9 cellular contexts compared by ENCODE assay signal in the genomic region with DNA sequence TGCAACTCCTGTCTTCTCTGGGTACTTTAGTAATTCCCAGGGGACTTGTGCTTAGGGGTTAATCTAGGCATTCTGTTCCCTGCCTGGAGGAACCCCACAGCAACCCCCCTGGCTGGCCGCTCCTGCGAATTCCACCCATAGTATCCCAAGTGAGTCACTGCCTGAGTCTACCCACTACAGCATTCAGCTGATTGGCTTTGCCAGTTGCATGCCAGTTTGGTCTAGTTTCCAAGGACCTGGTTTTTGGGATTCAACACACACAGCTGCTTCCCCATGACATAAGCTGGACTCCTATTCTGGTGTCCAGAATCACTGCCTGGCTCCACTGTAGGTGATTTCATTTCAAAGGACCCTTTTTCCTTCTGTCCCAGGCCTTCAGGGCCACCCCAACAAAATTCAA. TPM values are rescaled to one million over a fixed set of nuclear protein-coding genes. Genes with fewer than 3 reads are reported as not detected.
DNase-seq lines count a peak whose midpoint lies in the region; ATAC-seq, FAIRE-seq and TF ChIP-seq lines count a peak whose summit lies in the region.
"Had no signal": no experiment of that assay in that cellular context is flagged by ENCODE, and none has a peak within 500 bp of the region (broad histone marks: within the 10 kb centered on the region; RNA-seq: fewer than 3 reads in every experiment).

No MANE protein-coding gene starts in this region.

- ATAC-seq in activated CD4-positive, alpha-beta T cell treated with anti-CD3 and anti-CD28 coated beads for 36 hours: no peak
- ATAC-seq in left lobe of liver: no peak
- peak; percentile 66 for ATAC-seq in upper lobe of right lung

- peaks cover 58% of the 10 kb centered on the region for H3K36me3 Mint-ChIP-seq in activated CD4-positive, alpha-beta T cell treated with anti-CD3 and anti-CD28 coated beads, Interleukin-2, amount 10 ng/mL, durations not matched to agents 24 days and 14 days (ENCODE audit: low read depth)
- peaks cover 28% of the 10 kb centered on the region for H3K36me3 Mint-ChIP-seq in activated CD4-positive, alpha-beta T cell treated with anti-CD3 and anti-CD28 coated beads for 36 hours (ENCODE audit: low read depth)

- peaks cover 14% of the 10 kb centered on the region for H3K4me1 Mint-ChIP-seq in activated CD4-positive, alpha-beta T cell treated with anti-CD3 and anti-CD28 coated beads, Interleukin-2, amount 10 ng/mL, durations not matched to agents 24 days and 14 days
- H3K4me1 Mint-ChIP-seq in activated CD4-positive, alpha-beta T cell treated with anti-CD3 and anti-CD28 coated beads for 36 hours: peaks cover 7% of the 10 kb centered on the region

- no peak overlapping the region for H3K4me3 Mint-ChIP-seq in activated CD4-positive, alpha-beta T cell treated with anti-CD3 and anti-CD28 coated beads, Interleukin-2, amount 10 ng/mL, durations not matched to agents 24 days and 14 days
- H3K4me3 Mint-ChIP-seq in activated CD4-positive, alpha-beta T cell treated with anti-CD3 and anti-CD28 coated beads for 36 hours: no peak overlapping the region

- H3K27me3 Mint-ChIP-seq in activated CD4-positive, alpha-beta T cell treated with anti-CD3 and anti-CD28 coated beads, Interleukin-2, amount 10 ng/mL, durations not matched to agents 24 days and 14 days: no peaks in the 10 kb centered on the region
- no peaks in the 10 kb centered on the region for H3K27me3 Mint-ChIP-seq in activated CD4-positive, alpha-beta T cell treated with anti-CD3 and anti-CD28 coated beads for 36 hours

- intact Hi-C loops in activated CD4-positive, alpha-beta T cell treated with anti-CD3 and anti-CD28 coated beads, Interleukin-2, amount 10 ng/mL, durations not matched to agents 24 days and 14 days (cut with micrococcal nuclease): no loop called here
- intact Hi-C loops in activated CD4-positive, alpha-beta T cell treated with anti-CD3 and anti-CD28 coated beads for 36 hours (cut with DNase I, micrococcal nuclease): no loop called here
- intact Hi-C loops in upper lobe of right lung (cut with DNase I) (no loop called here), colonic mucosa (cut with DNase I) (no loop called here)

- H3K9me3 Mint-ChIP-seq in activated CD4-positive, alpha-beta T cell treated with anti-CD3 and anti-CD28 coated beads, Interleukin-2, amount 10 ng/mL, durations not matched to agents 24 days and 14 days: no peaks in the 10 kb centered on the region
- H3K9me3 Mint-ChIP-seq in activated CD4-positive, alpha-beta T cell treated with anti-CD3 and anti-CD28 coated beads for 36 hours (ENCODE audit: low read depth): no peaks in the 10 kb centered on the region

- H3K9me3 ChIP-seq in upper lobe of right lung: no peaks in the 10 kb centered on the region
- H3K9me3 ChIP-seq in colonic mucosa: no peaks in the 10 kb centered on the region
- H3K9me3 ChIP-seq in small intestine (ENCODE audit: control insufficient read depth, low read depth): no peaks in the 10 kb centered on the region
- H3K9me3 ChIP-seq: BLaER1 had no signal

- CTCF ChIA-PET in activated CD4-positive, alpha-beta T cell treated with anti-CD3 and anti-CD28 coated beads for 36 hours (lab: Charles Lee): interaction anchor here (1.5 kb wide), 1 partner anchor 162 kb away, joined by 5 read pairs; no protein-coding TSS in a partner anchor

- TF ChIP-seq CTCF in bronchial epithelial cell (IDR thresholded peaks at IDR 0.05; ENCODE audit: insufficient read depth, low read length, severe bottlenecking) (no peak), upper lobe of right lung (IDR thresholded peaks at IDR 0.05) (no peak), colonic mucosa (IDR thresholded peaks at IDR 0.05) (no peak)

- H3K27ac Mint-ChIP-seq in activated CD4-positive, alpha-beta T cell treated with anti-CD3 and anti-CD28 coated beads, Interleukin-2, amount 10 ng/mL, durations not matched to agents 24 days and 14 days: peak overlapping the region; percentile 60
- no peak overlapping the region for H3K27ac Mint-ChIP-seq in activated CD4-positive, alpha-beta T cell treated with anti-CD3 and anti-CD28 coated beads for 36 hours

- H3K27ac ChIP-seq in upper lobe of right lung (peak overlapping the region; percentile 33), colonic mucosa (no peak overlapping the region), small intestine (ENCODE audit: low read depth in 1 of 2, low read length in 1 of 2) (no peak overlapping the region)
- H3K27ac ChIP-seq: BLaER1 had no signal

- peaks cover 16% of the 10 kb centered on the region for H3K36me3 ChIP-seq in bronchial epithelial cell (ENCODE audit: control insufficient read depth, insufficient read depth, low read length)
- peaks cover 37% of the 10 kb centered on the region for H3K36me3 ChIP-seq in upper lobe of right lung
- H3K36me3 ChIP-seq in colonic mucosa: peaks cover 5% of the 10 kb centered on the region
- H3K36me3 ChIP-seq in small intestine (ENCODE audit: control insufficient read depth in 2 of 2, insufficient read depth in 2 of 2, low read length in 2 of 2): peaks cover 3 to 18% of the 10 kb centered on the region in 2 donors

- POLR2A ChIA-PET in activated CD4-positive, alpha-beta T cell treated with anti-CD3 and anti-CD28 coated beads for 36 hours (lab: Charles Lee): no interaction called here

- no peak for FAIRE-seq in bronchial epithelial cell (lab: Jason Lieb, UNC)
- no peak for FAIRE-seq in small intestine (lab: Jason Lieb, UNC)

- H3K9ac ChIP-seq in colonic mucosa (ENCODE audit: low read depth in 2 of 2, low read length in 2 of 2): no peak overlapping the region
- H3K9ac ChIP-seq: BLaER1 had no signal

- H3K27me3 ChIP-seq in bronchial epithelial cell (ENCODE audit: control insufficient read depth, insufficient read depth, low read length): no peaks in the 10 kb centered on the region
- H3K27me3 ChIP-seq in upper lobe of right lung: no peaks in the 10 kb centered on the region
- H3K27me3 ChIP-seq in colonic mucosa: no peaks in the 10 kb centered on the region
- no peaks in the 10 kb centered on the region for H3K27me3 ChIP-seq in small intestine (ENCODE audit: control insufficient read depth in 2 of 2, insufficient read depth in 2 of 2, low read length in 2 of 2)
- H3K27me3 ChIP-seq: BLaER1 had no signal

- WGBS in small intestine, 3 donors: 78 to 94% (median 82%) methylated on average over 2 of the region's 2 CpGs

- H3K4me1 ChIP-seq in upper lobe of right lung (peaks cover 34% of the 10 kb centered on the region), colonic mucosa (no peaks in the 10 kb centered on the region), small intestine (ENCODE audit: control insufficient read depth in 2 of 2, insufficient read depth in 1 of 2, low read depth in 1 of 2, low read length in 1 of 2) (no peaks in the 10 kb centered on the region)
- H3K4me1 ChIP-seq: BLaER1 had no signal

- no peak overlapping the region for H3K4me3 ChIP-seq in bronchial epithelial cell (ENCODE audit: low read depth, low read length)
- H3K4me3 ChIP-seq in upper lobe of right lung: no peak overlapping the region
- no peak overlapping the region for H3K4me3 ChIP-seq in colonic mucosa
- H3K4me3 ChIP-seq in small intestine (ENCODE audit: low read depth in 1 of 2, low read length in 2 of 2): no peak overlapping the region
- H3K4me3 ChIP-seq: BLaER1 had no signal

- DNase-seq in activated CD4-positive, alpha-beta T cell treated with anti-CD3 and anti-CD28 coated beads, Interleukin-2, amount 10 ng/mL, durations not matched to agents 24 days and 14 days: no peak
- DNase-seq in activated CD4-positive, alpha-beta T cell treated with anti-CD3 and anti-CD28 coated beads for 36 hours: no peak
- DNase-seq in bronchial epithelial cell (ENCODE audit: low read depth) (peak; percentile 86), left lobe of liver (ENCODE audit: low spot score) (peak; percentile 33), upper lobe of right lung (no peak), colonic mucosa (no peak), small intestine (no peak), NCI-H1436 (lab: John Stamatoyannopoulos, UW) (no peak)

RNA-seq across cellular contexts. Expression of a gene that starts 40.3 kb away (rescaled TPM):
- total RNA-seq in activated CD4-positive, alpha-beta T cell treated with anti-CD3 and anti-CD28 coated beads, Interleukin-2, amount 10 ng/mL, durations not matched to agents 24 days and 14 days: 246 and 255 TPM in 2 replicates
- total RNA-seq in activated CD4-positive, alpha-beta T cell treated with anti-CD3 and anti-CD28 coated beads for 36 hours: 100 to 1,000 TPM; 185 to 230 TPM
- total RNA-seq in bronchial epithelial cell: 20.8 and 32.1 TPM in 2 replicates
- 17.5 TPM for total RNA-seq in left lobe of liver
- 120 TPM for total RNA-seq in upper lobe of right lung
- 10 to 100 TPM; 57.3 to 67.4 TPM for total RNA-seq in colonic mucosa
- polyA plus RNA-seq in small intestine: 10 to 100 TPM; 27.6 to 67.3 (median 35.0) TPM

Comparison
In these comparisons a context has a peak if more than half of its experiments do, and no peak if none do; other contexts are left out.
1. DNase-seq: peak in bronchial epithelial cell (single experiment) and left lobe of liver (single experiment); none in activated CD4-positive, alpha-beta T cell treated with anti-CD3 and anti-CD28 coated beads, Interleukin-2, amount 10 ng/mL, durations not matched to agents 24 days and 14 days (single experiment), activated CD4-positive, alpha-beta T cell treated with anti-CD3 and anti-CD28 coated beads for 36 hours (single experiment), upper lobe of right lung (single experiment), colonic mucosa (single experiment), small intestine (single experiment) and NCI-H1436 (single experiment).